In the genomic region with DNA sequence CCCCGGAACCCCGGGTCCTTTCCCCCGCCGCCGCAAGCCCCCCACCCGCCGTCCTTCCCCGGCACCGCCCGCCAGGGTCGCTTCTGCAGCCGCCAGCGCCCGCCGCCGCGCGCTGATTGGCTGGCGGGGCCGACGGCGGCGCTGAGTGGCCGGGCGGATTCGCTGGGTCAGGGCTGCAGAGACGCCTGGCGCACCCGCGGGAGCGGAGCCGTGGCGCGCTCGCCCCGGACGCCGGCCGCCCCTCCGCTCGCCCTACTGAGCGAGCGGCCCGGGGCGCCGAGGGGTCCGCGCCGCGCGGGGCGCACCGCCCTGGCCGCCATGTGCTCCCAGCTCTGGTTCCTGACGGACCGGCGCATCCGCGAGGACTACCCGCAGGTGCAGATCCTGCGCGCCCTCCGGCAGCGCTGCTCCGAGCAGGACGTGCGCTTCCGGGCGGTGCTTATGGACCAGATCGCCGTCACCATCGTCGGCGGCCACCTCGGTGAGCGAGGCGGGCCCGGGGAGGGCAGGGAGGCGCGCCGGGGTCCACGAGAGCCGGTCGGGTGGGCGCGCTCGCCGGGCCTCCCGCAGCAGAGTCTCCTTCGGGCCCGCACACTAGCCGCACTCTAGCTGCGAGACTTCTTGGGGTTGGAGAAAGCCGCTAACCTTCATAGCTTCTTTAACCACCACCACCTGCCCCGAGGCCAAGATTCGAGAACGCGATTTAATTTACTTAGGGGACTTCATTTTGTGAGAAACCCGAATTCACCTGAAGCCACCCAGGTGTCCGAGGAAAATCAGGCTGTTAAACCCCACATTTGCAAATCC, we compare ENCODE assay signal across 2 cellular contexts.
TF ChIP-seq lines count a peak whose summit lies in the region.

A gene with protein sequence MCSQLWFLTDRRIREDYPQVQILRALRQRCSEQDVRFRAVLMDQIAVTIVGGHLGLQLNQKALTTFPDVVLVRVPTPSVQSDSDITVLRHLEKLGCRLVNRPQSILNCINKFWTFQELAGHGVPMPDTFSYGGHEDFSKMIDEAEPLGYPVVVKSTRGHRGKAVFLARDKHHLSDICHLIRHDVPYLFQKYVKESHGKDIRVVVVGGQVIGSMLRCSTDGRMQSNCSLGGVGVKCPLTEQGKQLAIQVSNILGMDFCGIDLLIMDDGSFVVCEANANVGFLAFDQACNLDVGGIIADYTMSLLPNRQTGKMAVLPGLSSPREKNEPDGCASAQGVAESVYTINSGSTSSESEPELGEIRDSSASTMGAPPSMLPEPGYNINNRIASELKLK (plus strand): TSS at position 176 of the 807 bp plus-strand sequence. CDS start 143 bp downstream, at position 319.

TF ChIP-seq in HCT116, 20 proteins besides CTCF, POLR2A, EP300 and RAD21 (continued from another document):
- TF ChIP-seq SIN3A (IDR thresholded peaks at IDR 0.05; ENCODE audit: low read depth) (no peak), CBX3 (IDR thresholded peaks at IDR 0.05; ENCODE audit: low read depth) (no peak)
- TF ChIP-seq, protein P1, sequence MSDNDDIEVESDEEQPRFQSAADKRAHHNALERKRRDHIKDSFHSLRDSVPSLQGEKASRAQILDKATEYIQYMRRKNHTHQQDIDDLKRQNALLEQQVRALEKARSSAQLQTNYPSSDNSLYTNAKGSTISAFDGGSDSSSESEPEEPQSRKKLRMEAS (IDR thresholded peaks at IDR 0.05): peak; percentile 57

TF ChIP-seq in liver, 16 proteins besides CTCF, POLR2A, EP300 and RAD21 (continued from another document):
- TF ChIP-seq, protein P2, sequence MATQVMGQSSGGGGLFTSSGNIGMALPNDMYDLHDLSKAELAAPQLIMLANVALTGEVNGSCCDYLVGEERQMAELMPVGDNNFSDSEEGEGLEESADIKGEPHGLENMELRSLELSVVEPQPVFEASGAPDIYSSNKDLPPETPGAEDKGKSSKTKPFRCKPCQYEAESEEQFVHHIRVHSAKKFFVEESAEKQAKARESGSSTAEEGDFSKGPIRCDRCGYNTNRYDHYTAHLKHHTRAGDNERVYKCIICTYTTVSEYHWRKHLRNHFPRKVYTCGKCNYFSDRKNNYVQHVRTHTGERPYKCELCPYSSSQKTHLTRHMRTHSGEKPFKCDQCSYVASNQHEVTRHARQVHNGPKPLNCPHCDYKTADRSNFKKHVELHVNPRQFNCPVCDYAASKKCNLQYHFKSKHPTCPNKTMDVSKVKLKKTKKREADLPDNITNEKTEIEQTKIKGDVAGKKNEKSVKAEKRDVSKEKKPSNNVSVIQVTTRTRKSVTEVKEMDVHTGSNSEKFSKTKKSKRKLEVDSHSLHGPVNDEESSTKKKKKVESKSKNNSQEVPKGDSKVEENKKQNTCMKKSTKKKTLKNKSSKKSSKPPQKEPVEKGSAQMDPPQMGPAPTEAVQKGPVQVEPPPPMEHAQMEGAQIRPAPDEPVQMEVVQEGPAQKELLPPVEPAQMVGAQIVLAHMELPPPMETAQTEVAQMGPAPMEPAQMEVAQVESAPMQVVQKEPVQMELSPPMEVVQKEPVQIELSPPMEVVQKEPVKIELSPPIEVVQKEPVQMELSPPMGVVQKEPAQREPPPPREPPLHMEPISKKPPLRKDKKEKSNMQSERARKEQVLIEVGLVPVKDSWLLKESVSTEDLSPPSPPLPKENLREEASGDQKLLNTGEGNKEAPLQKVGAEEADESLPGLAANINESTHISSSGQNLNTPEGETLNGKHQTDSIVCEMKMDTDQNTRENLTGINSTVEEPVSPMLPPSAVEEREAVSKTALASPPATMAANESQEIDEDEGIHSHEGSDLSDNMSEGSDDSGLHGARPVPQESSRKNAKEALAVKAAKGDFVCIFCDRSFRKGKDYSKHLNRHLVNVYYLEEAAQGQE (IDR thresholded peaks at IDR 0.05): no peak
- TF ChIP-seq HNF4A (conservative IDR thresholded peaks at IDR 0.05): no peak
- no peak for TF ChIP-seq FOXA2 (IDR thresholded peaks at IDR 0.05)
TF ChIP-seq in liver: peak in this region for 0.
